17 cellular contexts compared by ENCODE assay signal in the genomic region with DNA sequence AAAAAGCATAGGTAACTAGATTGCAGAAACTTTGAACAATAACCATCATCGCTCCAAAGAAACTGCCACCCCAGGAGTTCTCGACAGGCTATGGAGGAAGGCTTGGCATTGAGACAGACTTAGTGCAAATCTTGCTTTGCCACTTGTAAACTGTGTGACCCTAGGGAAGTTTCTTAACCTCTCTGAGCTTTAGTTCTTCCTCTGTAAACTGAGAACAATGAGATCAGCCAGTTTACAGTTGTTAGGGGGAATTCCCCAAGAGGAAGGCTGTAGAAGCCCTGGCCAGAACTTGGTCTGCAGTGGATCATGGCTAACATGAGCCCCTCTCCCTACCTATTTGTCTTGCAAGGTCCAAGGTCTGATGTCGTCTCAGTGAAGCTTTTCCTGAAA.
A peak's percentile ranks its signal among the peaks of the same experiment; 100 is the strongest.
DNase-seq lines count a peak whose midpoint lies in the region; ATAC-seq, FAIRE-seq and TF ChIP-seq lines count a peak whose summit lies in the region.
"Had no signal": no experiment of that assay in that cellular context is flagged by ENCODE, and none has a peak within 500 bp of the region (broad histone marks: within the 10 kb centered on the region; RNA-seq: fewer than 3 reads in every experiment).

No MANE protein-coding gene starts in this region.

- H3K27ac ChIP-seq in HepG2 (ENCODE audit: extremely low read length, insufficient read depth, low read length) (no peak overlapping the region), right lobe of liver (no peak overlapping the region)
- H3K27ac ChIP-seq: 22Rv1, BLaER1 had no signal

- H3K4me1 Mint-ChIP-seq in brain (peaks cover 65% of the 10 kb centered on the region), nephron (peaks cover 41% of the 10 kb centered on the region)

- TF ChIP-seq CTCF in HepG2 (CRISPR knock-in tag; IDR thresholded peaks at IDR 0.05) (no peak), right lobe of liver (IDR thresholded peaks at IDR 0.05) (no peak), brain (conservative IDR thresholded peaks at IDR 0.05) (no peak), nephron (IDR thresholded peaks at IDR 0.05; ENCODE audit: unreplicated experiment in 3 of 3) (no peak)

- 0 out of 2 replicates have a peak overlapping the region, but pooled peaks have one; percentile 30 for H3K4me2 ChIP-seq in HepG2 (ENCODE audit: low read depth, low read length)
- H3K4me2 ChIP-seq: BLaER1 had no signal

- H3K36me3 ChIP-seq in HepG2 (replicated peaks in 1 of 2; ENCODE audit: control insufficient read depth in 1 of 2, insufficient read depth in 2 of 2, low read length in 2 of 2) (no peaks in the 10 kb centered on the region), right lobe of liver (no peaks in the 10 kb centered on the region)
- H3K36me3 ChIP-seq: BLaER1 had no signal

- ATAC-seq in HepG2 (no peak), right lobe of liver (no peak), GM19455 (IDR thresholded peaks at IDR 0.05; ENCODE audit: unreplicated experiment) (no peak)

- in situ Hi-C loops in HepG2 (cut with HindIII; ENCODE audit: extremely low pct_ligation_motif_present, low pct_unique_long_range_greater_than_20kb) = no loop called here

- DNase-seq in HepG2 (ENCODE audit: low spot score) (no peak), right lobe of liver (no peak), iPS-NIHi7 (ENCODE audit: extremely low spot score) (no peak), SKM-1 treated with dmso at 0.1 percent for 144 hours (lab: John Stamatoyannopoulos, UW; ENCODE audit: unreplicated experiment) (no peak)
- DNase-seq: AML-193; Calu3; CD4-positive, alpha-beta T cell; DMS 273 treated with DMSO at 0.1 percent for 48 hours; GOT3; HCEC 1CT; IMR-90; KG1 had no signal

- BruUV-seq in HepG2 (replicated peaks; lab: Mats Ljungman, UMichigan) = no TSS peak

- H3K9ac ChIP-seq in HepG2 (ENCODE audit: insufficient read depth, low read depth, low read length) = no peak overlapping the region
- H3K9ac ChIP-seq: BLaER1 had no signal

- H3K9me3 ChIP-seq in HepG2 (ENCODE audit: low read length) = no peaks in the 10 kb centered on the region
- no peaks in the 10 kb centered on the region for H3K9me3 ChIP-seq in right lobe of liver
- H3K9me3 ChIP-seq: BLaER1 had no signal

- TF ChIP-seq POLR2A in HepG2 (IDR thresholded peaks at IDR 0.05; ENCODE audit: insufficient read depth in 1 of 2, low read depth in 2 of 2, low read length in 2 of 2) (no peak), right lobe of liver (IDR thresholded peaks at IDR 0.05) (no peak)

- H4K20me1 ChIP-seq in HepG2 (ENCODE audit: insufficient read depth, low read length) = no peaks in the 10 kb centered on the region
- H4K20me1 ChIP-seq: BLaER1 had no signal

- H3K36me3 Mint-ChIP-seq in brain = no peaks in the 10 kb centered on the region
- H3K36me3 Mint-ChIP-seq in nephron (ENCODE audit: low read depth) = no peaks in the 10 kb centered on the region

- no peak for FAIRE-seq in HepG2 (lab: Jason Lieb, UNC)

- POLR2A ChIA-PET in HepG2 (lab: Yijun Ruan, JAX) = interaction anchor here (0.6 kb wide), 1 partner anchor 12 kb away, joined by 3 read pairs; no protein-coding TSS in a partner anchor

- CTCF ChIA-PET in HepG2 (lab: Yijun Ruan, JAX; ENCODE audit: low intra/inter-chr PET ratio, low total read pairs) = no interaction called here

- H3K4me1 ChIP-seq in HepG2 (ENCODE audit: insufficient read depth, low read length) = peaks cover 52% of the 10 kb centered on the region
- H3K4me1 ChIP-seq in right lobe of liver = no peaks in the 10 kb centered on the region

- H3K4me3 ChIP-seq in HepG2 (replicated peaks in 1 of 3; ENCODE audit: insufficient read depth in 1 of 3, low read depth in 2 of 3, low read length in 3 of 3) = no peak overlapping the region
- no peak overlapping the region for H3K4me3 ChIP-seq in right lobe of liver
- H3K4me3 ChIP-seq: BLaER1 had no signal

- H3K27me3 Mint-ChIP-seq in brain (peaks cover 3% of the 10 kb centered on the region), nephron (ENCODE audit: low read depth) (peaks cover 22% of the 10 kb centered on the region)
- H3K27me3 Mint-ChIP-seq: CD4-positive, alpha-beta T cell had no signal

- TF ChIP-seq EP300 in HepG2 (IDR thresholded peaks at IDR 0.05; ENCODE audit: low read depth in 2 of 2, low read length in 2 of 2) (no peak), HepG2 (CRISPR knock-in tag; IDR thresholded peaks at IDR 0.05; ENCODE audit: borderline replicate concordance) (no peak)

- H3K27ac Mint-ChIP-seq in brain (peak overlapping the region in 3 of 5 experiments; percentile 11 to 78 (median 69)), nephron (peak overlapping the region in 2 of 3 experiments; percentile 11 to 25)
- H3K27ac Mint-ChIP-seq: CD4-positive, alpha-beta T cell had no signal

- 21% methylated on average over 3 of the region's 3 CpGs for WGBS in HepG2 (ENCODE audit: low lambda C conversion rate)
- 50% methylated on average over 3 of the region's 3 CpGs for WGBS in right lobe of liver (ENCODE audit: insufficient coverage, low coverage, low lambda C conversion rate, missing lambda C conversion rate)

- no peak overlapping the region for H3K4me3 Mint-ChIP-seq in brain
- no peak overlapping the region for H3K4me3 Mint-ChIP-seq in nephron
- H3K4me3 Mint-ChIP-seq: CD4-positive, alpha-beta T cell had no signal

- H3K9me3 Mint-ChIP-seq in brain (peaks cover 0 to 3% (median 1%) of the 10 kb centered on the region in 5 experiments), nephron (no peaks in the 10 kb centered on the region)
- H3K9me3 Mint-ChIP-seq: CD4-positive, alpha-beta T cell had no signal

- H3K79me2 ChIP-seq in HepG2 (ENCODE audit: insufficient read depth, low read length) = no peaks in the 10 kb centered on the region

- no peak for TF ChIP-seq RAD21 in HepG2 (CRISPR knock-in tag; IDR thresholded peaks at IDR 0.05)

- no peak overlapping the region for H2AFZ ChIP-seq in HepG2 (ENCODE audit: low read length)

- H3K27me3 ChIP-seq in HepG2 (ENCODE audit: control insufficient read depth in 1 of 2, insufficient read depth in 2 of 2, low read length in 2 of 2) (peaks cover 0 to 23% of the 10 kb centered on the region in 2 experiments; a peak in 3 of 5 replicates), right lobe of liver (no peaks in the 10 kb centered on the region)
- H3K27me3 ChIP-seq: BLaER1 had no signal

- intact Hi-C loops in HepG2 (cut with micrococcal nuclease; ENCODE audit: unreplicated experiment) = no loop called here
- intact Hi-C loops in right lobe of liver (cut with DNase I) = no loop called here

TF ChIP-seq in HepG2, 621 proteins besides CTCF, POLR2A, EP300 and RAD21:
- TF ChIP-seq HDAC1 (CRISPR knock-in tag; IDR thresholded peaks at IDR 0.05) = no peak
- no peak for TF ChIP-seq KDM6A (CRISPR knock-in tag; IDR thresholded peaks at IDR 0.05; ENCODE audit: low read depth)
- TF ChIP-seq RCOR2 (CRISPR knock-in tag; IDR thresholded peaks at IDR 0.05) = peak; percentile 15; the same call in 1 of the 2 replicates
- no peak for TF ChIP-seq FOXO1 (CRISPR knock-in tag; IDR thresholded peaks at IDR 0.05)
- TF ChIP-seq ZMYM3 (CRISPR knock-in tag; IDR thresholded peaks at IDR 0.05) = peak; percentile 80
- peak; percentile 76; the same call in 1 of the 2 replicates for TF ChIP-seq ZNF768 (CRISPR knock-in tag; IDR thresholded peaks at IDR 0.05)
- TF ChIP-seq HNF4A (CRISPR knock-in tag; IDR thresholded peaks at IDR 0.05) = 0 out of 2 replicates have a peak, but pooled peaks have one; percentile 13
- TF ChIP-seq SOX6 (IDR thresholded peaks at IDR 0.05) = no peak
- TF ChIP-seq SOX6 (CRISPR knock-in tag; IDR thresholded peaks at IDR 0.05) = 0 out of 2 replicates have a peak, but pooled peaks have one; percentile 21
TF ChIP-seq in HepG2: peak in this region for 5.
